30 cellular contexts compared by ENCODE assay signal in the genomic region with DNA sequence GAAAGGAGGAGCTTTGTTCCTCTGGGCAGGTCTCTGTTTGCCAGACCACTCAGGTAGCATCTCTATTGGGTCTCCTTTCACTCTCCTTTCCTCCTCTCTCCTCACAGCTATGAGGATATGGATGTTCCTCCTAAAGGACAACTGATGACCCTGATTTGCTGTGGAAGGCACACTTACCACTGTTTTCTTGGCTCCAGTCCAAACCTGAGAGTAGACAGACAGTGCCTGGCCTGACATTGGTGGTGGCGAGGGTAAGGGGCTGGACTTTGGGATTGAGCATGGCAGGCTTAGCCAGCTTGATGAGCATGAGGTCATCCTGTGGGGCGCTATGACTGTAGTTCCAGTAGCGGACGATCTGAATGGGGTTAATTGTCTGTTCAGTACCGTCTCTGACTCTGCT.
"Had no signal": no experiment of that assay in that cellular context is flagged by ENCODE, and none has a peak within 500 bp of the region (broad histone marks: within the 10 kb centered on the region; RNA-seq: fewer than 3 reads in every experiment).

No MANE protein-coding gene starts in this region.

- ATAC-seq: activated CD8-positive, alpha-beta memory T cell treated with anti-CD3 and anti-CD28 coated beads, Interleukin-2, amount 10 ng/mL, durations not matched to agents 7 days and 5 days; activated naive CD8-positive, alpha-beta T cell treated with anti-CD3 and anti-CD28 coated beads, Interleukin-2, amount 50 U/mL, for 24 hours; Right ventricle myocardium inferior had no signal

- DNase-seq: activated CD4-positive, alpha-beta memory T cell treated with anti-CD3 and anti-CD28 coated beads, Interleukin-2, amount 10 ng/mL, durations not matched to agents 7 days and 5 days; activated CD4-positive, alpha-beta T cell treated with anti-CD3 and anti-CD28 coated beads for 1 hour; activated CD4-positive, alpha-beta T cell treated with anti-CD3 and anti-CD28 coated beads for 48 hours; activated CD4-positive, CD25-positive, alpha-beta regulatory T cell; activated CD8-positive, alpha-beta memory T cell treated with anti-CD3 and anti-CD28 coated beads for 24 hours; activated CD8-positive, alpha-beta memory T cell treated with anti-CD3 and anti-CD28 coated beads, Interleukin-2, amount 10 ng/mL, durations not matched to agents 7 days and 5 days; activated CD8-positive, alpha-beta memory T cell treated with anti-CD3 and anti-CD28 coated beads, Interleukin-2, amount 50 U/mL, for 48 hours; activated effector memory CD4-positive, alpha-beta T cell treated with Interleukin-2 at 50 U/mL for 16 hours; activated naive CD4-positive, alpha-beta T cell treated with anti-CD3 and anti-CD28 coated beads, Interleukin-2, amount 10 ng/mL, durations not matched to agents 7 days and 5 days; activated naive CD8-positive, alpha-beta T cell treated with anti-CD3 and anti-CD28 coated beads, Interleukin-2, amount 50 U/mL, for 24 hours; activated T-cell treated with anti-CD3 and anti-CD28 coated beads, Interleukin-2, amount 50 U/mL, for 48 hours; anterior cingulate cortex; brain microvascular endothelial cell; central memory CD4-positive, alpha-beta T cell; MM.1S; MV-4-11; NCI-H1092; NCI-H1436 treated with DMSO at 0.1 percent for 48 hours; NCI-H1694 treated with DMSO at 0.1 percent for 48 hours; NCI-H2081 treated with DMSO at 0.1 percent for 48 hours; NCI-H2171 treated with DMSO at 0.1 percent for 48 hours; NCI-H2227 treated with DMSO at 0.1 percent for 48 hours; NCI-H446; NCI-H510A treated with DMSO at 0.1 percent for 48 hours; NCI-H526 treated with DMSO at 0.1 percent for 48 hours; NK-92 treated with Interleukin-12 subunit alpha and Interleukin-12 subunit beta, amount 100 ng/mL, for 24 hours; PC-9; T1000; WERI-Rb-1 had no signal
